9 cellular contexts compared by ENCODE assay signal in genomic region chr6:26328265-26328844, GRCh38. TPM values are rescaled to one million over a fixed set of nuclear protein-coding genes. Genes with fewer than 3 reads are reported as not detected.
DNase-seq lines count a peak whose midpoint lies in the region; ATAC-seq and TF ChIP-seq lines count a peak whose summit lies in the region.
"Had no signal": no experiment of that assay in that cellular context is flagged by ENCODE, and none has a peak within 500 bp of the region (broad histone marks: within the 10 kb centered on the region; RNA-seq: fewer than 3 reads in every experiment).

No MANE protein-coding gene starts in this region.

- H3K27me3 ChIP-seq in PC-3 (ENCODE audit: low read length) (no peaks in the 10 kb centered on the region), lower lobe of right lung (ENCODE audit: low read depth) (peaks cover 71% of the 10 kb centered on the region)

- peaks cover 16% of the 10 kb centered on the region; the same call in 1 of the 2 replicates for H3K4me1 ChIP-seq in PC-3 (ENCODE audit: insufficient read depth, low read length)
- peaks cover 13% of the 10 kb centered on the region for H3K4me1 ChIP-seq in lower lobe of right lung

- H3K4me1 Mint-ChIP-seq in activated naive CD4-positive, alpha-beta T cell treated with anti-CD3 and anti-CD28 coated beads, Interleukin-2, amount 10 ng/mL, durations not matched to agents 7 days and 5 days, result peaks cover 54% of the 10 kb centered on the region
- peaks cover 33% of the 10 kb centered on the region for H3K4me1 Mint-ChIP-seq in stimulated activated effector memory CD8-positive, alpha-beta T cell treated with anti-CD3 and anti-CD28 coated beads, Interleukin-12 subunit alpha, Interleukin-12 subunit beta, amount 100 ng/mL, for 72 hours

- TF ChIP-seq CTCF in PC-3 (conservative IDR thresholded peaks at IDR 0.05; ENCODE audit: low read depth, low read length) (no peak), choroid plexus epithelial cell (conservative IDR thresholded peaks at IDR 0.05; ENCODE audit: low read depth, low read length) (no peak), lower leg skin (IDR thresholded peaks at IDR 0.05) (no peak), lower lobe of right lung (IDR thresholded peaks at IDR 0.05) (no peak)

- CTCF ChIA-PET in activated naive CD4-positive, alpha-beta T cell treated with anti-CD3 and anti-CD28 coated beads, Interleukin-2, amount 10 ng/mL, durations not matched to agents 7 days and 5 days (lab: Charles Lee), result interaction anchor here (1.1 to 1.9 kb wide), 4 partner anchors 13 to 267 kb away, joined by 3 to 7 read pairs (median 4); no protein-coding TSS in a partner anchor
- CTCF ChIA-PET in PC-3 (lab: Charles Lee), result no interaction called here

- BruUV-seq in PC-3 (replicated peaks; lab: Mats Ljungman, UMichigan), result no TSS peak

- H3K27ac ChIP-seq in PC-3 (ENCODE audit: low read length) (no peak overlapping the region), lower lobe of right lung (no peak overlapping the region)
- H3K27ac ChIP-seq: VCaP had no signal

- H3K4me3 ChIP-seq in PC-3 (ENCODE audit: low read length), result peak overlapping the region; percentile 86
- peak overlapping the region; percentile 46 for H3K4me3 ChIP-seq in choroid plexus epithelial cell (ENCODE audit: low read depth, low read length)
- H3K4me3 ChIP-seq in lower leg skin (ENCODE audit: low read depth, poor library complexity, severe bottlenecking), result no peak overlapping the region
- H3K4me3 ChIP-seq in lower lobe of right lung, result no peak overlapping the region

- H3K36me3 Mint-ChIP-seq in activated naive CD4-positive, alpha-beta T cell treated with anti-CD3 and anti-CD28 coated beads, Interleukin-2, amount 10 ng/mL, durations not matched to agents 7 days and 5 days, result no peaks in the 10 kb centered on the region
- H3K36me3 Mint-ChIP-seq in stimulated activated effector memory CD8-positive, alpha-beta T cell treated with anti-CD3 and anti-CD28 coated beads, Interleukin-12 subunit alpha, Interleukin-12 subunit beta, amount 100 ng/mL, for 72 hours, result peaks cover 43% of the 10 kb centered on the region

- intact Hi-C loops in PC-3 (cut with micrococcal nuclease) (no loop called here), lower leg skin (cut with DNase I; ENCODE audit: low total_unique reads) (no loop called here), lower lobe of right lung (cut with DNase I) (no loop called here)

- H3F3A ChIP-seq in PC-3 (ENCODE audit: low read length, unreplicated experiment), result peaks cover 7% of the 10 kb centered on the region

- ATAC-seq in PC-3, result no peak
- no peak for ATAC-seq in stimulated activated effector memory CD8-positive, alpha-beta T cell treated with anti-CD3 and anti-CD28 coated beads, Interleukin-12 subunit alpha, Interleukin-12 subunit beta, amount 100 ng/mL, for 72 hours
- no peak for ATAC-seq in lower lobe of right lung

- no peak overlapping the region for H3K4me3 Mint-ChIP-seq in activated naive CD4-positive, alpha-beta T cell treated with anti-CD3 and anti-CD28 coated beads, Interleukin-2, amount 10 ng/mL, durations not matched to agents 7 days and 5 days
- peak overlapping the region; percentile 75 for H3K4me3 Mint-ChIP-seq in stimulated activated effector memory CD8-positive, alpha-beta T cell treated with anti-CD3 and anti-CD28 coated beads, Interleukin-12 subunit alpha, Interleukin-12 subunit beta, amount 100 ng/mL, for 72 hours

- POLR2A ChIA-PET in PC-3 (lab: Charles Lee; ENCODE audit: unreplicated experiment), result no interaction called here

- TF ChIP-seq POLR2A in lower leg skin (IDR thresholded peaks at IDR 0.05), result no peak

- H3K4me2 ChIP-seq in PC-3 (ENCODE audit: low read length), result peak overlapping the region; percentile 91

- WGBS in lower leg skin, 2 donors, result 30 to 32% methylated on average over 13 of the region's 13 CpGs

- no peak overlapping the region; the same call in 1 of the 2 replicates for H3K9ac ChIP-seq in PC-3 (ENCODE audit: low read length)

- peak overlapping the region; percentile 63 for H2AFZ ChIP-seq in PC-3 (ENCODE audit: low read length)

- peak overlapping the region; percentile 28 for H3K27ac Mint-ChIP-seq in activated naive CD4-positive, alpha-beta T cell treated with anti-CD3 and anti-CD28 coated beads, Interleukin-2, amount 10 ng/mL, durations not matched to agents 7 days and 5 days
- peak overlapping the region; percentile 95 for H3K27ac Mint-ChIP-seq in stimulated activated effector memory CD8-positive, alpha-beta T cell treated with anti-CD3 and anti-CD28 coated beads, Interleukin-12 subunit alpha, Interleukin-12 subunit beta, amount 100 ng/mL, for 72 hours

- no peaks in the 10 kb centered on the region for H4K20me1 ChIP-seq in PC-3 (ENCODE audit: low read length)

- H3K9me3 ChIP-seq in PC-3 (ENCODE audit: low read length) (no peaks in the 10 kb centered on the region), lower lobe of right lung (no peaks in the 10 kb centered on the region)

- H3K9me2 ChIP-seq in PC-3 (replicated peaks; ENCODE audit: low read length), result no peaks in the 10 kb centered on the region

- H3K36me3 ChIP-seq in PC-3 (ENCODE audit: low read depth, low read length), result no peaks in the 10 kb centered on the region
- no peaks in the 10 kb centered on the region for H3K36me3 ChIP-seq in lower lobe of right lung

- H3K9me3 Mint-ChIP-seq in activated naive CD4-positive, alpha-beta T cell treated with anti-CD3 and anti-CD28 coated beads, Interleukin-2, amount 10 ng/mL, durations not matched to agents 7 days and 5 days, result no peaks in the 10 kb centered on the region
- H3K9me3 Mint-ChIP-seq in stimulated activated effector memory CD8-positive, alpha-beta T cell treated with anti-CD3 and anti-CD28 coated beads, Interleukin-12 subunit alpha, Interleukin-12 subunit beta, amount 100 ng/mL, for 72 hours, result no peaks in the 10 kb centered on the region

- no peaks in the 10 kb centered on the region for H3K79me2 ChIP-seq in PC-3 (ENCODE audit: low read length)

- peak; percentile 41 for DNase-seq in activated naive CD4-positive, alpha-beta T cell treated with anti-CD3 and anti-CD28 coated beads, Interleukin-2, amount 10 ng/mL, durations not matched to agents 7 days and 5 days
- no peak for DNase-seq in activated naive CD4-positive, alpha-beta T cell treated with anti-CD3 and anti-CD28 coated beads, Interleukin-2, amount 50 U/mL, for 16 hours
- DNase-seq in PC-3, result no peak
- no peak for DNase-seq in choroid plexus epithelial cell (ENCODE audit: low read depth)
- no peak for DNase-seq in stimulated activated effector memory CD8-positive, alpha-beta T cell treated with anti-CD3 and anti-CD28 coated beads, Interleukin-12 subunit alpha, Interleukin-12 subunit beta, amount 100 ng/mL, for 72 hours (ENCODE audit: low spot score in 2 of 2)
- DNase-seq in lower leg skin (ENCODE audit: low spot score in 2 of 2), result no peak
- DNase-seq in superior temporal gyrus (ENCODE audit: extremely low spot score), result no peak
- no peak for DNase-seq in lower lobe of right lung

- peaks cover 77% of the 10 kb centered on the region for H3K27me3 Mint-ChIP-seq in activated naive CD4-positive, alpha-beta T cell treated with anti-CD3 and anti-CD28 coated beads, Interleukin-2, amount 10 ng/mL, durations not matched to agents 7 days and 5 days

RNA-seq across cellular contexts. Expression of gene BTN3A2, which starts 36.6 kb away (rescaled TPM):
- total RNA-seq in PC-3 (2014; rRNA removed) (2.4 and 5.4 TPM in 2 replicates), lower leg skin (10 to 100 TPM in 3 of 4 donors, 1 to 10 TPM in 1; 9.9 to 26.8 (median 18.5) TPM), lower lobe of right lung (79.2 TPM)

RNA-seq across cellular contexts. Expression of gene BTN2A2, which starts 54.6 kb away (rescaled TPM):
- 9.1 and 11.4 TPM in 2 replicates for total RNA-seq in PC-3 (2014; rRNA removed)
- total RNA-seq in lower leg skin, result 10 to 100 TPM in 2 of 4 donors, 1 to 10 TPM in 2; 8.0 to 14.4 (median 10.2) TPM
- total RNA-seq in lower lobe of right lung, result 33.6 TPM

Comparison
In these comparisons a context has a peak if more than half of its experiments do, and no peak if none do; other contexts are left out.
1. H3K4me3 ChIP-seq: peak in PC-3 (single experiment) and choroid plexus epithelial cell (single experiment); none in lower leg skin (single experiment) and lower lobe of right lung (single experiment).